Comparison of ENCODE assay signal across 1 cellular context in genomic region chr6:161269310-161269709, GRCh38.
TF ChIP-seq lines count a peak whose summit lies in the region.

No MANE protein-coding gene starts in this region.

TF ChIP-seq in GM23338, 12 proteins besides CTCF, POLR2A, EP300 and RAD21 (continued from another document):
- TF ChIP-seq ZNF462 (CRISPR knock-in tag; IDR thresholded peaks at IDR 0.05) = no peak
- no peak for TF ChIP-seq EZH2 (IDR thresholded peaks at IDR 0.05; ENCODE audit: low read depth, unreplicated experiment)
- TF ChIP-seq CREB1 (CRISPR knock-in tag; IDR thresholded peaks at IDR 0.05; ENCODE audit: low read depth) = no peak
- TF ChIP-seq JUNB (IDR thresholded peaks at IDR 0.05; ENCODE audit: unreplicated experiment) = no peak
- TF ChIP-seq EZH2phosphoT487 (IDR thresholded peaks at IDR 0.05; ENCODE audit: unreplicated experiment) = no peak
- TF ChIP-seq REST (IDR thresholded peaks at IDR 0.05; ENCODE audit: unreplicated experiment) = no peak
TF ChIP-seq in GM23338: peak in this region for 0.
